Comparison of ENCODE assay signal across 8 cellular contexts in the genomic region with DNA sequence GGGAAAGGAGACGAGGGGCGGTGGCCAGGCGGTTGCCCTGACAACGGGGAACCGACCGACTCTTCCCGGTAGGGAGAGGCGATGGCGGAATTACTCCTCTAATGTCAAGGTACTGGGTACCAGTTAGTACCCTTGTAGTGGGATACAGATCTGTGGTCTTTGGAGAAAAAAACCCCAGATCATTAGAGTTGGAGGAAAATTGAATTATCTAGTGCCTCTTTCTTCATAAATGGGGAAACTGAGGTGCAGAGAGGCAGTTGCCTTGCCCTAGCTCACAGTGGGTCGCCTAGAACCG. TPM values are rescaled to one million over a fixed set of nuclear protein-coding genes. Genes with fewer than 3 reads are reported as not detected.
A peak's percentile ranks its signal among the peaks of the same experiment; 100 is the strongest.
DNase-seq lines count a peak whose midpoint lies in the region; TF ChIP-seq lines count a peak whose summit lies in the region.

No MANE protein-coding gene starts in this region.

- H3K36me3 ChIP-seq in iPS DF 6.9 (ENCODE audit: control insufficient read depth, insufficient read depth, low read length) (no peaks in the 10 kb centered on the region), spleen (peaks cover 0 to 8% (median 0%) of the 10 kb centered on the region in 6 donors)

- peaks cover 3% of the 10 kb centered on the region; the same call in 1 of the 2 replicates for H3K27me3 Mint-ChIP-seq in HFFc6 (ENCODE audit: insufficient read depth)
- H3K27me3 Mint-ChIP-seq in activated naive CD8-positive, alpha-beta T cell treated with anti-CD3 and anti-CD28 coated beads for 36 hours: no peaks in the 10 kb centered on the region

- no peaks in the 10 kb centered on the region for H3K36me3 Mint-ChIP-seq in HFFc6 (ENCODE audit: low read depth)
- peaks cover 7% of the 10 kb centered on the region for H3K36me3 Mint-ChIP-seq in activated naive CD8-positive, alpha-beta T cell treated with anti-CD3 and anti-CD28 coated beads for 36 hours

- peak overlapping the region; percentile 97 for H3K4me3 Mint-ChIP-seq in HFFc6
- H3K4me3 Mint-ChIP-seq in activated naive CD8-positive, alpha-beta T cell treated with anti-CD3 and anti-CD28 coated beads for 36 hours: peak overlapping the region; percentile 91

- no peak for TF ChIP-seq CTCF in HFFc6 (IDR thresholded peaks at IDR 0.05)
- no peak for TF ChIP-seq CTCF in spleen (IDR thresholded peaks at IDR 0.05 in 8 of 11, conservative IDR thresholded peaks at IDR 0.05 in 3 of 11)

- H3K4me1 ChIP-seq in iPS DF 6.9 (ENCODE audit: control insufficient read depth, insufficient read depth, low read length) (peaks cover 3% of the 10 kb centered on the region; the same call in 1 of the 2 replicates), spleen (peaks cover 21 to 72% (median 51%) of the 10 kb centered on the region in 6 donors)

- DNase-seq in HFFc6 (no peak), iPS DF 6.9 (ENCODE audit: low read depth, low spot score) (no peak), spleen (peak; percentile 92), GM03348 (ENCODE audit: low spot score) (no peak), dedifferentiated amniotic fluid mesenchymal stem cell (ENCODE audit: extremely low spot score) (no peak), SHP77 treated with DMSO at 0.1 percent for 48 hours (lab: John Stamatoyannopoulos, UW) (no peak), hepatic stellate cell (ENCODE audit: low spot score) (no peak)
- DNase-seq in activated naive CD8-positive, alpha-beta T cell treated with anti-CD3 and anti-CD28 coated beads for 36 hours: no peak

- no peak for TF ChIP-seq POLR2A in spleen (IDR thresholded peaks at IDR 0.05)

- H3K9me3 ChIP-seq in iPS DF 6.9 (ENCODE audit: control insufficient read depth, insufficient read depth, low read length): no peaks in the 10 kb centered on the region
- no peaks in the 10 kb centered on the region for H3K9me3 ChIP-seq in spleen

- H3K4me3 ChIP-seq in iPS DF 6.9 (ENCODE audit: low read length): peak overlapping the region; percentile 70; the same call in 1 of the 2 replicates
- H3K4me3 ChIP-seq in spleen: peak overlapping the region; percentile 47 to 82 (median 71)

- H3K27ac ChIP-seq in iPS DF 6.9 (ENCODE audit: low read length) (no peak overlapping the region), spleen (peak overlapping the region; percentile 98 to 99 (median 98))

- intact Hi-C loops in spleen (cut with DNase I; ENCODE audit: low total_unique reads): no loop called here

- peaks cover 42% of the 10 kb centered on the region for H3K4me1 Mint-ChIP-seq in HFFc6 (ENCODE audit: low read depth)
- H3K4me1 Mint-ChIP-seq in activated naive CD8-positive, alpha-beta T cell treated with anti-CD3 and anti-CD28 coated beads for 36 hours: peaks cover 16% of the 10 kb centered on the region

- H3K27me3 ChIP-seq in iPS DF 6.9 (ENCODE audit: control insufficient read depth, insufficient read depth, low read length) (no peaks in the 10 kb centered on the region), spleen (replicated peaks in 1 of 7) (no peaks in the 10 kb centered on the region)

- no peaks in the 10 kb centered on the region for H3K9me3 Mint-ChIP-seq in HFFc6
- H3K9me3 Mint-ChIP-seq in activated naive CD8-positive, alpha-beta T cell treated with anti-CD3 and anti-CD28 coated beads for 36 hours: no peaks in the 10 kb centered on the region

- no CpG with 5 or more reads among the region's 11 CpGs for WGBS in iPS DF 6.9 (ENCODE audit: insufficient coverage, insufficient read length)
- 0 to 2% (median 1%) methylated on average over 11 of the region's 11 CpGs for WGBS in spleen, 5 donors

- peak overlapping the region; percentile 100 for H3K27ac Mint-ChIP-seq in HFFc6
- H3K27ac Mint-ChIP-seq in activated naive CD8-positive, alpha-beta T cell treated with anti-CD3 and anti-CD28 coated beads for 36 hours: peak overlapping the region; percentile 99

RNA-seq across cellular contexts. Expression of gene PEF1, which starts 0.5 kb away (rescaled TPM):
- total RNA-seq in HFFc6 (2021; fragmentation: NEBNext Ultra II Directional; extraction: Animal tissue kit (Norgen Biotek cat#: 25700)): 10 to 100 TPM; 65.8 to 81.3 (median 69.3) TPM
- 10 to 100 TPM; 61.4 to 61.6 TPM for total RNA-seq in activated naive CD8-positive, alpha-beta T cell treated with anti-CD3 and anti-CD28 coated beads for 36 hours
- total RNA-seq in spleen: 10 to 100 TPM; 48.2 to 73.4 (median 54.5) TPM
- polyA plus RNA-seq in spleen: 10 to 100 TPM; 46.5 to 70.4 (median 60.8) TPM

RNA-seq across cellular contexts. Expression of gene HCRTR1, which starts 27.7 kb away (rescaled TPM):
- total RNA-seq in HFFc6 (2021; fragmentation: NEBNext Ultra II Directional; extraction: Animal tissue kit (Norgen Biotek cat#: 25700)): not detected
- total RNA-seq in activated naive CD8-positive, alpha-beta T cell treated with anti-CD3 and anti-CD28 coated beads for 36 hours: not detected
- not detected for total RNA-seq in spleen
- under 1 TPM in 1 of 3 donors, not detected in 2; 0.06 TPM for polyA plus RNA-seq in spleen

RNA-seq across cellular contexts. Expression of gene COL16A1, which starts 58.6 kb away (rescaled TPM):
- total RNA-seq in HFFc6 (2021; fragmentation: NEBNext Ultra II Directional; extraction: Animal tissue kit (Norgen Biotek cat#: 25700)): 100 to 1,000 TPM in 1 of 6 experiments, 10 to 100 TPM in 5; 74.1 to 100 (median 87.6) TPM
- total RNA-seq in activated naive CD8-positive, alpha-beta T cell treated with anti-CD3 and anti-CD28 coated beads for 36 hours: under 1 TPM; 0.36 to 0.93 TPM
- 10 to 100 TPM in 5 of 7 donors, 1 to 10 TPM in 2; 4.7 to 22.0 (median 12.4) TPM for total RNA-seq in spleen
- polyA plus RNA-seq in spleen: 10 to 100 TPM in 2 of 3 donors, 1 to 10 TPM in 1; 9.5 to 25.6 (median 14.4) TPM
